25 cellular contexts compared by ENCODE assay signal in the genomic region with DNA sequence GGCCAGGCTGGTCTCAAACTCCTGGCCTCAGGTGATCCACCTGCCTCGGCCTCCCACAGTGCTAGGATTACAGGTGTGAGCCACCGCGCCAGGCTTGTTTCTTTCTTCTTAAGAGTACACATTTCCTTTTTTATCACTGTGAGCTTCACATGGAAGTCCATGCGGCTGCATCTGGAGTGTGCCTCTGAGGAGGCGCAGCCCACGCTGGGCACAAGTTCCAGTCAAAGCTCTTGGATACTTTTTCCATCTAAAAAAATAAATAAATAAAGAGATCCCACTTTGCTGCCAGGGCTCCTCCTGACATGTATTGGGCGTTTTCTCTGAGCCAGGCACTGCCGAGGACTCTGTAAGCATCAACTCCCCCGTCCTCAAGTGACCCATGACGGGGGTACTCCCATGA.
A peak's percentile ranks its signal among the peaks of the same experiment; 100 is the strongest.
DNase-seq lines count a peak whose midpoint lies in the region; ATAC-seq, FAIRE-seq and TF ChIP-seq lines count a peak whose summit lies in the region.
"Had no signal": no experiment of that assay in that cellular context is flagged by ENCODE, and none has a peak within 500 bp of the region (broad histone marks: within the 10 kb centered on the region; RNA-seq: fewer than 3 reads in every experiment).

No MANE protein-coding gene starts in this region.

- H3K36me3 Mint-ChIP-seq in stimulated activated naive CD8-positive, alpha-beta T cell treated with anti-CD3 and anti-CD28 coated beads, Interleukin-15, Interleukin-2, amounts not matched to agents 100 ng/mL and 50 ng/mL, for 24 hours (ENCODE audit: low read depth) = peaks cover 65% of the 10 kb centered on the region

- no peak overlapping the region for H2BK20ac ChIP-seq in H1 (ENCODE audit: low read length)

- no peak overlapping the region for H2BK12ac ChIP-seq in H1 (ENCODE audit: low read depth, low read length)

- no peak overlapping the region for H3K4me2 ChIP-seq in H1 (ENCODE audit: insufficient read depth in 1 of 2, low read depth in 2 of 2, low read length in 2 of 2)
- H3K4me2 ChIP-seq: hepatocyte had no signal

- no peak for DNase-seq in stimulated activated naive CD8-positive, alpha-beta T cell treated with anti-CD3 and anti-CD28 coated beads, Interleukin-15, Interleukin-2, amounts not matched to agents 100 U/mL and 50 U/mL, for 24 hours
- no peak for DNase-seq in H1 (ENCODE audit: low read depth in 1 of 2, low spot score in 2 of 2)
- DNase-seq in spleen = peak; percentile 25
- DNase-seq in G401 (ENCODE audit: low spot score) = no peak
- DNase-seq in T1000 (lab: John Stamatoyannopoulos, UW) = no peak
- DNase-seq in A172 (ENCODE audit: low spot score) = no peak
- DNase-seq: activated naive CD4-positive, alpha-beta T cell; activated T-cell treated with anti-CD3 and anti-CD28 coated beads, Interleukin-2, amount 50 U/mL, for 4 hours; effector memory CD4-positive, alpha-beta T cell; KG1; left cardiac atrium; MG63; NCI-H2081 treated with DMSO at 0.1 percent for 48 hours; NCI-H345; NCI-H748 treated with DMSO at 0.1 percent for 48 hours; right lobe of liver; stimulated activated CD4-positive, alpha-beta T cell treated with anti-CD3 and anti-CD28 coated beads, Interleukin-4, amount 100 ng/mL, for 24 hours; stimulated activated naive B cell treated with anti-CD40 and anti-IgM and Interleukin-4, amounts not matched to agents 10 μg/mL and 1 μg/mL and 100 μg/mL, for 72 hours; transverse colon had no signal

- in situ Hi-C loops in G401 (cut with HindIII; ENCODE audit: low sequenced_read_pairs) = no loop called here

- H3K27me3 Mint-ChIP-seq in stimulated activated naive CD8-positive, alpha-beta T cell treated with anti-CD3 and anti-CD28 coated beads, Interleukin-15, Interleukin-2, amounts not matched to agents 100 ng/mL and 50 ng/mL, for 24 hours = no peaks in the 10 kb centered on the region
- H3K27me3 Mint-ChIP-seq: stimulated activated naive B cell treated with anti-CD40 and anti-IgM and Interleukin-4, amounts not matched to agents 10 μg/mL and 1 μg/mL and 100 μg/mL, for 72 hours had no signal

- H3K27ac Mint-ChIP-seq in stimulated activated naive CD8-positive, alpha-beta T cell treated with anti-CD3 and anti-CD28 coated beads, Interleukin-15, Interleukin-2, amounts not matched to agents 100 ng/mL and 50 ng/mL, for 24 hours = peak overlapping the region; percentile 57
- H3K27ac Mint-ChIP-seq: stimulated activated naive B cell treated with anti-CD40 and anti-IgM and Interleukin-4, amounts not matched to agents 10 μg/mL and 1 μg/mL and 100 μg/mL, for 72 hours had no signal

- H3K56ac ChIP-seq in H1 (replicated peaks; ENCODE audit: insufficient read length, low read depth, low read length) = no peak overlapping the region

- TF ChIP-seq POLR2A in H1 (IDR thresholded peaks at IDR 0.05; ENCODE audit: control extremely low read depth in 1 of 2, low read depth in 2 of 2, low read length in 2 of 2) (no peak), spleen (IDR thresholded peaks at IDR 0.05) (no peak)

- intact Hi-C loops in spleen (cut with DNase I; ENCODE audit: low total_unique reads) = no loop called here

- no peaks in the 10 kb centered on the region for H3K4me1 ChIP-seq in H1 (replicated peaks in 1 of 4; ENCODE audit: control insufficient read depth in 3 of 4, insufficient read depth in 4 of 4, low read length in 3 of 4)
- peaks cover 3 to 77% (median 48%) of the 10 kb centered on the region in 6 donors for H3K4me1 ChIP-seq in spleen
- H3K4me1 ChIP-seq: right lobe of liver had no signal

- no peak overlapping the region for H4K91ac ChIP-seq in H1 (replicated peaks; ENCODE audit: insufficient read length, low read length)

- H3K27me3 ChIP-seq in H1 (replicated peaks in 1 of 4; ENCODE audit: control insufficient read depth in 3 of 4, extremely low read depth in 1 of 4, insufficient read depth in 3 of 4, low read length in 3 of 4) (no peaks in the 10 kb centered on the region), spleen (replicated peaks in 1 of 7) (no peaks in the 10 kb centered on the region)
- H3K27me3 ChIP-seq: breast epithelium, esophagus muscularis mucosa, gastrocnemius medialis, hepatocyte, right lobe of liver, transverse colon had no signal

- TF ChIP-seq RAD21 in H1 (IDR thresholded peaks at IDR 0.05 in 1 of 2, conservative IDR thresholded peaks at IDR 0.05 in 1 of 2; ENCODE audit: low read depth in 2 of 2, low read length in 2 of 2) = no peak

- 84% methylated on average over 10 of the region's 10 CpGs; no CpG with 5 or more reads in 1 of the 2 experiments for WGBS in H1 (ENCODE audit: extremely low coverage in 1 of 2, insufficient coverage in 1 of 2, insufficient read length in 1 of 2, insufficient replicate concordance in 2 of 2, low coverage in 1 of 2, low lambda C conversion rate in 2 of 2, missing lambda C conversion rate in 1 of 2), 2 experiments
- WGBS in spleen, 5 donors = 90 to 94% (median 91%) methylated on average over 10 of the region's 10 CpGs

- no peaks in the 10 kb centered on the region for H3K79me1 ChIP-seq in H1 (ENCODE audit: low read depth, low read length)

- no peak overlapping the region for H2BK120ac ChIP-seq in H1 (replicated peaks; ENCODE audit: low read depth, low read length)

- no peaks in the 10 kb centered on the region for H4K20me1 ChIP-seq in H1 (replicated peaks in 1 of 2; ENCODE audit: control insufficient read depth in 1 of 2, insufficient read depth in 2 of 2, low read length in 2 of 2)

- no peaks in the 10 kb centered on the region for H3K9me3 ChIP-seq in H1 (ENCODE audit: insufficient read depth in 2 of 2, low read depth in 1 of 2, low read length in 1 of 2)
- no peaks in the 10 kb centered on the region for H3K9me3 ChIP-seq in spleen
- H3K9me3 ChIP-seq: breast epithelium, esophagus muscularis mucosa, gastrocnemius medialis, MG63, right lobe of liver, transverse colon had no signal

- H2AFZ ChIP-seq in H1 (ENCODE audit: low read length) = no peak overlapping the region
- H2AFZ ChIP-seq: hepatocyte had no signal

- no peak overlapping the region for H3K9ac ChIP-seq in H1 (replicated peaks in 1 of 4; ENCODE audit: extremely low read depth in 1 of 4, low read depth in 3 of 4, low read length in 3 of 4)

- CTCF ChIA-PET in H1 (lab: Charles Lee; ENCODE audit: partially characterized antibody) = interaction anchor here (0.6 to 16.7 kb wide), 3 partner anchors 23 to 52 kb away, joined by 3 to 186 read pairs (median 3); no protein-coding TSS in a partner anchor

- H3K4ac ChIP-seq in H1 (replicated peaks; ENCODE audit: insufficient read length, low read depth, low read length) = no peak overlapping the region

- POLR2A ChIA-PET in H1 (lab: Charles Lee; ENCODE audit: partially characterized antibody) = no interaction called here

- H3K36me3 ChIP-seq in H1 (ENCODE audit: control insufficient read depth in 2 of 4, insufficient read depth in 4 of 4, low read length in 3 of 4) = no peaks in the 10 kb centered on the region
- H3K36me3 ChIP-seq in spleen = peaks cover 0 to 100% (median 48%) of the 10 kb centered on the region in 6 donors
- H3K36me3 ChIP-seq: breast epithelium, gastrocnemius medialis, MG63, transverse colon had no signal

- TF ChIP-seq EP300 in H1 (IDR thresholded peaks at IDR 0.05; ENCODE audit: borderline replicate concordance in 1 of 2, low read depth in 2 of 2, low read length in 2 of 2) = no peak

- H3K4me1 Mint-ChIP-seq in stimulated activated naive CD8-positive, alpha-beta T cell treated with anti-CD3 and anti-CD28 coated beads, Interleukin-15, Interleukin-2, amounts not matched to agents 100 ng/mL and 50 ng/mL, for 24 hours (ENCODE audit: low read depth) = peaks cover 60% of the 10 kb centered on the region

- no peak overlapping the region for H3K23ac ChIP-seq in H1 (ENCODE audit: insufficient read length)

- H2AK5ac ChIP-seq in H1 (ENCODE audit: low read depth, low read length) = no peak overlapping the region; the same call in 1 of the 2 replicates

- H3K14ac ChIP-seq in H1 (ENCODE audit: insufficient read length) = no peak overlapping the region

- FAIRE-seq in H1 (lab: Jason Lieb, UNC) = no peak

- H3K4me3 ChIP-seq in H1 (ENCODE audit: extremely low read depth in 1 of 4, insufficient read depth in 2 of 4, low read depth in 3 of 4, low read length in 4 of 4) (no peak overlapping the region), spleen (no peak overlapping the region)
- H3K4me3 ChIP-seq: breast epithelium, esophagus muscularis mucosa, gastrocnemius medialis, hepatocyte, MG63, right lobe of liver, transverse colon had no signal

- TF ChIP-seq CTCF in H1 (IDR thresholded peaks at IDR 0.05; ENCODE audit: control extremely low read depth in 1 of 3, insufficient read depth in 1 of 3, low read depth in 1 of 3, low read length in 3 of 3) (no peak), spleen (IDR thresholded peaks at IDR 0.05 in 8 of 11, conservative IDR thresholded peaks at IDR 0.05 in 3 of 11) (no peak)

- no peak overlapping the region for H4K5ac ChIP-seq in H1 (ENCODE audit: insufficient read length, low read depth, low read length)

- H2BK5ac ChIP-seq in H1 (ENCODE audit: low read depth, low read length) = no peak overlapping the region

- H3K27ac ChIP-seq in H1 (ENCODE audit: low read depth, low read length) (no peak overlapping the region), spleen (peak overlapping the region in 1 of 8 donors; percentile 0)
- H3K27ac ChIP-seq: esophagus muscularis mucosa, gastrocnemius medialis, right lobe of liver, transverse colon had no signal

- no peaks in the 10 kb centered on the region for H3K9me3 Mint-ChIP-seq in stimulated activated naive CD8-positive, alpha-beta T cell treated with anti-CD3 and anti-CD28 coated beads, Interleukin-15, Interleukin-2, amounts not matched to agents 100 ng/mL and 50 ng/mL, for 24 hours
- H3K9me3 Mint-ChIP-seq: activated T-cell treated with anti-CD3 and anti-CD28 coated beads, Interleukin-2, amount 50 U/mL, for 4 hours; stimulated activated naive B cell treated with anti-CD40 and anti-IgM and Interleukin-4, amounts not matched to agents 10 μg/mL and 1 μg/mL and 100 μg/mL, for 72 hours had no signal

- ATAC-seq in stimulated activated naive CD8-positive, alpha-beta T cell treated with anti-CD3 and anti-CD28 coated beads, Interleukin-15, Interleukin-2, amounts not matched to agents 100 U/mL and 50 U/mL, for 24 hours = no peak
- no peak for ATAC-seq in esophagus mucosa
- ATAC-seq: activated T-cell treated with anti-CD3 and anti-CD28 coated beads, Interleukin-2, amount 50 U/mL, for 4 hours; right lobe of liver; stimulated activated naive B cell treated with anti-CD40 and anti-IgM and Interleukin-4, amounts not matched to agents 10 μg/mL and 1 μg/mL and 100 μg/mL, for 72 hours had no signal

- no peak overlapping the region for H2BK15ac ChIP-seq in H1 (ENCODE audit: low read length)

- no peak overlapping the region for H3K18ac ChIP-seq in H1 (ENCODE audit: extremely low read depth, low read length)

- H3K23me2 ChIP-seq in H1 (ENCODE audit: low read depth, low read length) = no peaks in the 10 kb centered on the region

- no peaks in the 10 kb centered on the region for H3K79me2 ChIP-seq in H1 (ENCODE audit: control insufficient read depth in 1 of 2, insufficient read depth in 2 of 2, low read length in 2 of 2)
- H3K79me2 ChIP-seq: hepatocyte had no signal

- H3K4me3 Mint-ChIP-seq in stimulated activated naive CD8-positive, alpha-beta T cell treated with anti-CD3 and anti-CD28 coated beads, Interleukin-15, Interleukin-2, amounts not matched to agents 100 ng/mL and 50 ng/mL, for 24 hours = no peak overlapping the region
- H3K4me3 Mint-ChIP-seq: activated T-cell treated with anti-CD3 and anti-CD28 coated beads, Interleukin-2, amount 50 U/mL, for 4 hours; stimulated activated naive B cell treated with anti-CD40 and anti-IgM and Interleukin-4, amounts not matched to agents 10 μg/mL and 1 μg/mL and 100 μg/mL, for 72 hours had no signal

- peak overlapping the region; percentile 29; the same call in 1 of the 2 replicates for H4K8ac ChIP-seq in H1 (ENCODE audit: extremely low read depth, insufficient read depth, low read length)
